ENCODE assay signal across 2 cellular contexts in genomic region chr6:31884528-31885035, GRCh38.
TF ChIP-seq lines count a peak whose summit lies in the region.

No MANE protein-coding gene starts in this region.

TF ChIP-seq in IMR-90, 13 proteins besides CTCF, POLR2A, EP300 and RAD21:
- TF ChIP-seq CEBPB (IDR thresholded peaks at IDR 0.05; ENCODE audit: low read depth, low read length) (no peak), BHLHE40 (IDR thresholded peaks at IDR 0.05; ENCODE audit: low read depth, low read length) (no peak), NFE2L2 (IDR thresholded peaks at IDR 0.05; ENCODE audit: low read depth, low read length) (no peak), RFX5 (IDR thresholded peaks at IDR 0.05; ENCODE audit: low read depth, low read length) (no peak), ELK1 (IDR thresholded peaks at IDR 0.05; ENCODE audit: borderline replicate concordance, low read depth, low read length) (no peak), RCOR1 (IDR thresholded peaks at IDR 0.05; ENCODE audit: insufficient replicate concordance, low read length) (no peak), MAFK (IDR thresholded peaks at IDR 0.05; ENCODE audit: low read depth, low read length) (no peak), FOS (IDR thresholded peaks at IDR 0.05; ENCODE audit: low read depth, low read length) (no peak), SMC3 (IDR thresholded peaks at IDR 0.05; ENCODE audit: low read depth, low read length) (no peak), CHD1 (IDR thresholded peaks at IDR 0.05; ENCODE audit: low read depth, low read length) (no peak), MXI1 (IDR thresholded peaks at IDR 0.05; ENCODE audit: borderline replicate concordance, low read depth, low read length) (no peak), MAZ (IDR thresholded peaks at IDR 0.05; ENCODE audit: borderline replicate concordance, low read depth, low read length) (no peak)
- TF ChIP-seq, protein P1, sequence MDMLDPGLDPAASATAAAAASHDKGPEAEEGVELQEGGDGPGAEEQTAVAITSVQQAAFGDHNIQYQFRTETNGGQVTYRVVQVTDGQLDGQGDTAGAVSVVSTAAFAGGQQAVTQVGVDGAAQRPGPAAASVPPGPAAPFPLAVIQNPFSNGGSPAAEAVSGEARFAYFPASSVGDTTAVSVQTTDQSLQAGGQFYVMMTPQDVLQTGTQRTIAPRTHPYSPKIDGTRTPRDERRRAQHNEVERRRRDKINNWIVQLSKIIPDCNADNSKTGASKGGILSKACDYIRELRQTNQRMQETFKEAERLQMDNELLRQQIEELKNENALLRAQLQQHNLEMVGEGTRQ (IDR thresholded peaks at IDR 0.05; ENCODE audit: low read depth, low read length): no peak

TF ChIP-seq in WTC11, 78 proteins besides CTCF, POLR2A, EP300 and RAD21:
- TF ChIP-seq ZNF423 (CRISPR knock-in tag; IDR thresholded peaks at IDR 0.05) (no peak), E2F5 (CRISPR knock-in tag; IDR thresholded peaks at IDR 0.05) (no peak)
- TF ChIP-seq, protein P2, sequence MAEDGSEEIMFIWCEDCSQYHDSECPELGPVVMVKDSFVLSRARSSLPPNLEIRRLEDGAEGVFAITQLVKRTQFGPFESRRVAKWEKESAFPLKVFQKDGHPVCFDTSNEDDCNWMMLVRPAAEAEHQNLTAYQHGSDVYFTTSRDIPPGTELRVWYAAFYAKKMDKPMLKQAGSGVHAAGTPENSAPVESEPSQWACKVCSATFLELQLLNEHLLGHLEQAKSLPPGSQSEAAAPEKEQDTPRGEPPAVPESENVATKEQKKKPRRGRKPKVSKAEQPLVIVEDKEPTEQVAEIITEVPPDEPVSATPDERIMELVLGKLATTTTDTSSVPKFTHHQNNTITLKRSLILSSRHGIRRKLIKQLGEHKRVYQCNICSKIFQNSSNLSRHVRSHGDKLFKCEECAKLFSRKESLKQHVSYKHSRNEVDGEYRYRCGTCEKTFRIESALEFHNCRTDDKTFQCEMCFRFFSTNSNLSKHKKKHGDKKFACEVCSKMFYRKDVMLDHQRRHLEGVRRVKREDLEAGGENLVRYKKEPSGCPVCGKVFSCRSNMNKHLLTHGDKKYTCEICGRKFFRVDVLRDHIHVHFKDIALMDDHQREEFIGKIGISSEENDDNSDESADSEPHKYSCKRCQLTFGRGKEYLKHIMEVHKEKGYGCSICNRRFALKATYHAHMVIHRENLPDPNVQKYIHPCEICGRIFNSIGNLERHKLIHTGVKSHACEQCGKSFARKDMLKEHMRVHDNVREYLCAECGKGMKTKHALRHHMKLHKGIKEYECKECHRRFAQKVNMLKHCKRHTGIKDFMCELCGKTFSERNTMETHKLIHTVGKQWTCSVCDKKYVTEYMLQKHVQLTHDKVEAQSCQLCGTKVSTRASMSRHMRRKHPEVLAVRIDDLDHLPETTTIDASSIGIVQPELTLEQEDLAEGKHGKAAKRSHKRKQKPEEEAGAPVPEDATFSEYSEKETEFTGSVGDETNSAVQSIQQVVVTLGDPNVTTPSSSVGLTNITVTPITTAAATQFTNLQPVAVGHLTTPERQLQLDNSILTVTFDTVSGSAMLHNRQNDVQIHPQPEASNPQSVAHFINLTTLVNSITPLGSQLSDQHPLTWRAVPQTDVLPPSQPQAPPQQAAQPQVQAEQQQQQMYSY (CRISPR knock-in tag; IDR thresholded peaks at IDR 0.05): peak; percentile 4; the same call in 1 of the 2 replicates
- TF ChIP-seq, protein P3, sequence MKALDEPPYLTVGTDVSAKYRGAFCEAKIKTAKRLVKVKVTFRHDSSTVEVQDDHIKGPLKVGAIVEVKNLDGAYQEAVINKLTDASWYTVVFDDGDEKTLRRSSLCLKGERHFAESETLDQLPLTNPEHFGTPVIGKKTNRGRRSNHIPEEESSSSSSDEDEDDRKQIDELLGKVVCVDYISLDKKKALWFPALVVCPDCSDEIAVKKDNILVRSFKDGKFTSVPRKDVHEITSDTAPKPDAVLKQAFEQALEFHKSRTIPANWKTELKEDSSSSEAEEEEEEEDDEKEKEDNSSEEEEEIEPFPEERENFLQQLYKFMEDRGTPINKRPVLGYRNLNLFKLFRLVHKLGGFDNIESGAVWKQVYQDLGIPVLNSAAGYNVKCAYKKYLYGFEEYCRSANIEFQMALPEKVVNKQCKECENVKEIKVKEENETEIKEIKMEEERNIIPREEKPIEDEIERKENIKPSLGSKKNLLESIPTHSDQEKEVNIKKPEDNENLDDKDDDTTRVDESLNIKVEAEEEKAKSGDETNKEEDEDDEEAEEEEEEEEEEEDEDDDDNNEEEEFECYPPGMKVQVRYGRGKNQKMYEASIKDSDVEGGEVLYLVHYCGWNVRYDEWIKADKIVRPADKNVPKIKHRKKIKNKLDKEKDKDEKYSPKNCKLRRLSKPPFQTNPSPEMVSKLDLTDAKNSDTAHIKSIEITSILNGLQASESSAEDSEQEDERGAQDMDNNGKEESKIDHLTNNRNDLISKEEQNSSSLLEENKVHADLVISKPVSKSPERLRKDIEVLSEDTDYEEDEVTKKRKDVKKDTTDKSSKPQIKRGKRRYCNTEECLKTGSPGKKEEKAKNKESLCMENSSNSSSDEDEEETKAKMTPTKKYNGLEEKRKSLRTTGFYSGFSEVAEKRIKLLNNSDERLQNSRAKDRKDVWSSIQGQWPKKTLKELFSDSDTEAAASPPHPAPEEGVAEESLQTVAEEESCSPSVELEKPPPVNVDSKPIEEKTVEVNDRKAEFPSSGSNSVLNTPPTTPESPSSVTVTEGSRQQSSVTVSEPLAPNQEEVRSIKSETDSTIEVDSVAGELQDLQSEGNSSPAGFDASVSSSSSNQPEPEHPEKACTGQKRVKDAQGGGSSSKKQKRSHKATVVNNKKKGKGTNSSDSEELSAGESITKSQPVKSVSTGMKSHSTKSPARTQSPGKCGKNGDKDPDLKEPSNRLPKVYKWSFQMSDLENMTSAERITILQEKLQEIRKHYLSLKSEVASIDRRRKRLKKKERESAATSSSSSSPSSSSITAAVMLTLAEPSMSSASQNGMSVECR (CRISPR knock-in tag; IDR thresholded peaks at IDR 0.05; ENCODE audit: borderline replicate concordance): no peak
